Comparison of ENCODE assay signal across 1 cellular context in genomic region chr17:50318551-50319310, GRCh38.
TF ChIP-seq lines count a peak whose summit lies in the region.

No MANE protein-coding gene starts in this region.

TF ChIP-seq in K562, 482 proteins besides CTCF, POLR2A, EP300 and RAD21:
- TF ChIP-seq ZNF551 (CRISPR knock-in tag; IDR thresholded peaks at IDR 0.05) (no peak), ILK (tag; IDR thresholded peaks at IDR 0.05; ENCODE audit: borderline replicate concordance, low read depth) (no peak), MEIS2 (IDR thresholded peaks at IDR 0.05; ENCODE audit: partially characterized antibody) (peak; percentile 64), E2F8 (IDR thresholded peaks at IDR 0.05; ENCODE audit: low read depth, partially characterized antibody) (no peak), KDM5B (IDR thresholded peaks at IDR 0.05; ENCODE audit: insufficient replicate concordance, low read depth, low read length) (no peak), PBX2 (CRISPR knock-in tag; IDR thresholded peaks at IDR 0.05; ENCODE audit: low read depth) (no peak), PBX2 (tag; conservative IDR thresholded peaks at IDR 0.05; ENCODE audit: low read depth) (peak; percentile 76), ZBTB17 (CRISPR knock-in tag; IDR thresholded peaks at IDR 0.05) (no peak), ZNF263 (CRISPR knock-in tag; IDR thresholded peaks at IDR 0.05; ENCODE audit: borderline replicate concordance) (no peak), SLC30A9 (CRISPR knock-in tag; IDR thresholded peaks at IDR 0.05) (no peak), PKNOX1 (IDR thresholded peaks at IDR 0.05) (peak; percentile 61), ZFP30 (CRISPR knock-in tag; IDR thresholded peaks at IDR 0.05; ENCODE audit: borderline replicate concordance) (no peak)
